In genomic region chr22:37710675-37711074, GRCh38 we compare ENCODE assay signal across 26 cellular contexts.
"Had no signal": no experiment of that assay in that cellular context is flagged by ENCODE, and none has a peak within 500 bp of the region (broad histone marks: within the 10 kb centered on the region; RNA-seq: fewer than 3 reads in every experiment).

No MANE protein-coding gene starts in this region.

- H3K36me3 Mint-ChIP-seq: immature natural killer cell had no signal

- H3K27ac Mint-ChIP-seq: activated naive CD8-positive, alpha-beta T cell; immature natural killer cell; nephron progenitor cell; stimulated activated naive B cell treated with anti-CD40 and anti-IgM and Interleukin-4, amounts not matched to agents 10 μg/mL and 1 μg/mL and 100 μg/mL, for 72 hours; T-helper 17 cell had no signal

- H3K4me3 Mint-ChIP-seq: activated naive CD8-positive, alpha-beta T cell; immature natural killer cell; nephron progenitor cell; stimulated activated naive B cell treated with anti-CD40 and anti-IgM and Interleukin-4, amounts not matched to agents 10 μg/mL and 1 μg/mL and 100 μg/mL, for 72 hours; T-helper 17 cell had no signal

- H3K27me3 Mint-ChIP-seq: activated naive CD8-positive, alpha-beta T cell; stimulated activated naive B cell treated with anti-CD40 and anti-IgM and Interleukin-4, amounts not matched to agents 10 μg/mL and 1 μg/mL and 100 μg/mL, for 72 hours; T-helper 17 cell had no signal

- H3K9me3 Mint-ChIP-seq: immature natural killer cell; nephron progenitor cell; stimulated activated naive B cell treated with anti-CD40 and anti-IgM and Interleukin-4, amounts not matched to agents 10 μg/mL and 1 μg/mL and 100 μg/mL, for 72 hours had no signal

- ATAC-seq: foreskin keratinocyte, heart left ventricle, left lung, pancreas, T-helper 17 cell, upper lobe of right lung had no signal

- DNase-seq: activated CD4-positive, alpha-beta T cell treated with anti-CD3 and anti-CD28 coated beads, Interleukin-2, amount 50 U/mL, for 1 hour; activated CD4-positive, CD25-positive, alpha-beta regulatory T cell treated with anti-CD3 and anti-CD28 coated beads, Interleukin-2, amount 50 U/mL, for 72 hours; activated effector memory CD4-positive, alpha-beta T cell treated with Interleukin-2 at 50 U/mL for 16 hours; activated naive CD4-positive, alpha-beta T cell treated with Interleukin-2 at 50 U/mL for 16 hours; activated T-cell treated with anti-CD3 and anti-CD28 coated beads for 4 hours; amniotic stem cell; brain microvascular endothelial cell; foreskin keratinocyte; heart left ventricle; hypothalamus; immature natural killer cell; left lung; lower lobe of right lung; mesendoderm; nephron progenitor cell; pancreas; psoas muscle; stimulated activated CD4-positive, alpha-beta T cell treated with anti-CD3 and anti-CD28 coated beads, Interleukin-1b, Interleukin-23, amount 100 ng/mL, for 48 hours; stimulated activated CD4-positive, alpha-beta T cell treated with anti-CD3 and anti-CD28 coated beads, Interleukin-4, amount 100 ng/mL, for 4 hours; stimulated activated CD8-positive, alpha-beta memory T cell treated with anti-CD3 and anti-CD28 coated beads, Interleukin-4, amount 100 ng/mL, for 48 hours; stimulated activated naive B cell treated with anti-CD40 and anti-IgM and Interleukin-4, amounts not matched to agents 10 μg/mL and 1 μg/mL and 100 μg/mL, for 72 hours; T-helper 17 cell; T1000; tibial artery; upper lobe of right lung had no signal
